Comparison of ENCODE assay signal across 19 cellular contexts in the genomic region with DNA sequence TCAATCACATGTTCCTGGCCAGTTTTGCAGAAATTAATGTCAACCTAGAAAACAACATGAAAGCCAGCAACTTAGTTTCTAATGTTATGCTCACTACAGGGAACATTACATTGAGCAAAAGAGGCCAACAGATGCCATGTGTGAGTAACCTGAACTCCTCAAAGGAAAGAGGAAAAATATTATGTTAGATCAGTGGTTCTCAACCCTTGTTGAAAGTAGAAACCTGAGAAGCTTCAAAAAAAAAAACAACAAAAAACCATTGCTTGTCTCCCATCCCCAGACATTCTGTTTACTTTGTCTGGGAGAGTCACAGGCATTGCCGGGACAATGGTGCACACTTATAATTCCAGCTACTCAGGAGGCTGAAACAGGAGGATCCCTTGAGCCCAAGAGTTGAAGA. TPM values are rescaled to one million over a fixed set of nuclear protein-coding genes. Genes with fewer than 3 reads are reported as not detected.
A peak's percentile ranks its signal among the peaks of the same experiment; 100 is the strongest.
DNase-seq lines count a peak whose midpoint lies in the region; ATAC-seq, FAIRE-seq and TF ChIP-seq lines count a peak whose summit lies in the region.
"Had no signal": no experiment of that assay in that cellular context is flagged by ENCODE, and none has a peak within 500 bp of the region (broad histone marks: within the 10 kb centered on the region; RNA-seq: fewer than 3 reads in every experiment).

No MANE protein-coding gene starts in this region.

- H2AFZ ChIP-seq in astrocyte (ENCODE audit: low read depth, low read length) (no peak overlapping the region), GM23248 (no peak overlapping the region)

- WGBS in GM23248 (ENCODE audit: low coverage in 1 of 2, low lambda C conversion rate in 2 of 2, missing lambda C conversion rate in 2 of 2), 2 experiments, result 47 to 56% methylated on average over 1 of the region's 1 CpG

- H3K4me1 ChIP-seq in astrocyte (ENCODE audit: insufficient read depth, low read length) (peaks cover 19% of the 10 kb centered on the region), GM23248 (ENCODE audit: insufficient read depth) (peaks cover 24% of the 10 kb centered on the region)

- H3K4me2 ChIP-seq in astrocyte (ENCODE audit: low read length) (peak overlapping the region; percentile 8), GM23248 (ENCODE audit: unreplicated experiment) (no peak overlapping the region)

- no peaks in the 10 kb centered on the region for H3K9me3 ChIP-seq in astrocyte (ENCODE audit: insufficient read depth, low read depth, low read length)
- no peaks in the 10 kb centered on the region for H3K9me3 ChIP-seq in GM23248 (ENCODE audit: low read depth)
- H3K9me3 ChIP-seq: upper lobe of left lung had no signal

- no peaks in the 10 kb centered on the region for H3K9me2 ChIP-seq in GM23248 (ENCODE audit: insufficient read depth)

- H3K27ac ChIP-seq in astrocyte (ENCODE audit: low read depth, low read length) (no peak overlapping the region), GM23248 (no peak overlapping the region)
- H3K27ac ChIP-seq: upper lobe of left lung had no signal

- H3K4me1 Mint-ChIP-seq in astrocyte (ENCODE audit: low read depth, unreplicated experiment) (peaks cover 28% of the 10 kb centered on the region), nephron progenitor cell (peaks cover 54% of the 10 kb centered on the region)
- H3K4me1 Mint-ChIP-seq in activated naive CD8-positive, alpha-beta T cell treated with anti-CD3 and anti-CD28 coated beads, Interleukin-2, amount 50 U/mL, for 24 hours, result peaks cover 17% of the 10 kb centered on the region

- TF ChIP-seq CTCF in astrocyte (IDR thresholded peaks at IDR 0.05; ENCODE audit: insufficient read depth, low read depth, low read length), result no peak
- no peak for TF ChIP-seq CTCF in nephron progenitor cell (IDR thresholded peaks at IDR 0.05)

- no peaks in the 10 kb centered on the region for H3K36me3 Mint-ChIP-seq in astrocyte (ENCODE audit: low read depth, unreplicated experiment)
- peaks cover 4% of the 10 kb centered on the region for H3K36me3 Mint-ChIP-seq in nephron progenitor cell (ENCODE audit: low read depth)
- H3K36me3 Mint-ChIP-seq in activated naive CD8-positive, alpha-beta T cell treated with anti-CD3 and anti-CD28 coated beads, Interleukin-2, amount 50 U/mL, for 24 hours (ENCODE audit: low read depth), result no peaks in the 10 kb centered on the region

- H4K20me1 ChIP-seq in astrocyte (ENCODE audit: insufficient read depth, low read length) (no peaks in the 10 kb centered on the region), GM23248 (ENCODE audit: insufficient read depth) (no peaks in the 10 kb centered on the region)

- peak; percentile 5 for DNase-seq in NCI-H1105 treated with DMSO at 0.1 percent for 48 hours (lab: John Stamatoyannopoulos, UW)
- no peak for DNase-seq in NCI-H1105 (lab: John Stamatoyannopoulos, UW)
- DNase-seq in NCI-H2107 treated with DMSO at 0.1 percent for 48 hours (lab: John Stamatoyannopoulos, UW; ENCODE audit: unreplicated experiment), result peak; percentile 86
- no peak for DNase-seq in astrocyte (ENCODE audit: low read depth)
- DNase-seq in nephron progenitor cell, result no peak
- no peak for DNase-seq in GM23248
- DNase-seq in activated naive CD8-positive, alpha-beta T cell treated with anti-CD3 and anti-CD28 coated beads, Interleukin-2, amount 50 U/mL, for 24 hours, result no peak
- DNase-seq: 8988T; activated CD4-positive, CD25-positive, alpha-beta regulatory T cell; C1 segment of cervical spinal cord; H9; NCI-H2227 treated with DMSO at 0.1 percent for 48 hours; SIG-M5; stimulated activated CD4-positive, alpha-beta T cell treated with anti-CD3 and anti-CD28 coated beads, Interleukin-15, amount 100 ng/mL, for 24 hours; upper lobe of left lung had no signal

- in situ Hi-C loops in GM23248 (cut with MboI), result loop anchor here (25.0 kb wide), 1 partner anchor 101 kb away; no protein-coding TSS in a partner anchor

- no peak overlapping the region for H3K4me3 Mint-ChIP-seq in astrocyte (ENCODE audit: unreplicated experiment)
- no peak overlapping the region for H3K4me3 Mint-ChIP-seq in nephron progenitor cell
- H3K4me3 Mint-ChIP-seq in activated naive CD8-positive, alpha-beta T cell treated with anti-CD3 and anti-CD28 coated beads, Interleukin-2, amount 50 U/mL, for 24 hours, result no peak overlapping the region
- H3K4me3 Mint-ChIP-seq: central memory CD8-positive, alpha-beta T cell; H9; stimulated activated naive CD8-positive, alpha-beta T cell treated with anti-CD3 and anti-CD28 coated beads, Interleukin-15, Interleukin-2, amounts not matched to agents 100 ng/mL and 50 ng/mL, for 24 hours had no signal

- no peak for FAIRE-seq in astrocyte (lab: Jason Lieb, UNC)

- H3K79me2 ChIP-seq in astrocyte (ENCODE audit: insufficient read depth, low read length), result no peaks in the 10 kb centered on the region
- H3K79me2 ChIP-seq in GM23248 (ENCODE audit: insufficient read depth), result no peaks in the 10 kb centered on the region

- H3K27ac Mint-ChIP-seq in astrocyte (ENCODE audit: unreplicated experiment), result no peak overlapping the region
- peak overlapping the region; percentile 89 for H3K27ac Mint-ChIP-seq in nephron progenitor cell
- H3K27ac Mint-ChIP-seq in activated naive CD8-positive, alpha-beta T cell treated with anti-CD3 and anti-CD28 coated beads, Interleukin-2, amount 50 U/mL, for 24 hours, result no peak overlapping the region
- H3K27ac Mint-ChIP-seq: activated T-helper 2 cell treated with anti-CD3 and anti-CD28 coated beads, Interferon-gamma antibody, Interleukin-2, Interleukin-4, amounts not matched to agents 10 μg/mL and 5 μg/mL and 100 μg/mL, durations not matched to agents 14 hours and 24 hours and 36 hours; H9; stimulated activated naive CD8-positive, alpha-beta T cell treated with anti-CD3 and anti-CD28 coated beads, Interleukin-15, Interleukin-2, amounts not matched to agents 100 ng/mL and 50 ng/mL, for 24 hours had no signal

- peaks cover 2% of the 10 kb centered on the region for H3K9me3 Mint-ChIP-seq in astrocyte (ENCODE audit: unreplicated experiment)
- no peaks in the 10 kb centered on the region for H3K9me3 Mint-ChIP-seq in nephron progenitor cell
- H3K9me3 Mint-ChIP-seq in activated naive CD8-positive, alpha-beta T cell treated with anti-CD3 and anti-CD28 coated beads, Interleukin-2, amount 50 U/mL, for 24 hours, result no peaks in the 10 kb centered on the region
- H3K9me3 Mint-ChIP-seq: activated T-helper 2 cell treated with anti-CD3 and anti-CD28 coated beads, Interferon-gamma antibody, Interleukin-2, Interleukin-4, amounts not matched to agents 10 μg/mL and 5 μg/mL and 100 μg/mL, durations not matched to agents 14 hours and 24 hours and 36 hours; central memory CD8-positive, alpha-beta T cell; H9; stimulated activated naive CD8-positive, alpha-beta T cell treated with anti-CD3 and anti-CD28 coated beads, Interleukin-15, Interleukin-2, amounts not matched to agents 100 ng/mL and 50 ng/mL, for 24 hours had no signal

- H3K27me3 Mint-ChIP-seq in astrocyte (ENCODE audit: low read depth, unreplicated experiment) (no peaks in the 10 kb centered on the region), nephron progenitor cell (ENCODE audit: low read depth, poor library complexity) (peaks cover 4% of the 10 kb centered on the region)
- no peaks in the 10 kb centered on the region for H3K27me3 Mint-ChIP-seq in activated naive CD8-positive, alpha-beta T cell treated with anti-CD3 and anti-CD28 coated beads, Interleukin-2, amount 50 U/mL, for 24 hours
- H3K27me3 Mint-ChIP-seq: central memory CD8-positive, alpha-beta T cell; stimulated activated naive CD8-positive, alpha-beta T cell treated with anti-CD3 and anti-CD28 coated beads, Interleukin-15, Interleukin-2, amounts not matched to agents 100 ng/mL and 50 ng/mL, for 24 hours had no signal

- H3K36me3 ChIP-seq in astrocyte (ENCODE audit: insufficient read depth, low read length) (no peaks in the 10 kb centered on the region), GM23248 (ENCODE audit: low read depth) (no peaks in the 10 kb centered on the region)
- H3K36me3 ChIP-seq: upper lobe of left lung had no signal

- H3F3A ChIP-seq in GM23248 (ENCODE audit: insufficient read depth), result peaks cover 24% of the 10 kb centered on the region

- ATAC-seq in activated naive CD8-positive, alpha-beta T cell treated with anti-CD3 and anti-CD28 coated beads, Interleukin-2, amount 50 U/mL, for 24 hours, result no peak
- no peak for ATAC-seq in HG02642 (IDR thresholded peaks at IDR 0.05; ENCODE audit: poor library complexity, unreplicated experiment)

- H3K9ac ChIP-seq in astrocyte (ENCODE audit: low read length) (no peak overlapping the region), GM23248 (no peak overlapping the region)

- H3K4me3 ChIP-seq in astrocyte (ENCODE audit: insufficient read depth, low read depth, low read length) (no peak overlapping the region), GM23248 (no peak overlapping the region)
- H3K4me3 ChIP-seq: upper lobe of left lung had no signal

- no peaks in the 10 kb centered on the region for H3K27me3 ChIP-seq in astrocyte (ENCODE audit: insufficient read depth, low read length)
- no peaks in the 10 kb centered on the region for H3K27me3 ChIP-seq in GM23248 (replicated peaks; ENCODE audit: insufficient read depth)
- H3K27me3 ChIP-seq: upper lobe of left lung had no signal

RNA-seq across cellular contexts. Expression of gene METTL4, which starts 57.7 kb away (rescaled TPM):
- total RNA-seq in astrocyte, result 9.0 and 10.5 TPM in 2 replicates
- total RNA-seq in GM23248 (2014; rRNA removed; shearing (Covaris generic)), result 5.6 and 16.9 TPM in 2 replicates
- polyA plus RNA-seq in GM23248 (2016; fragmentation: Nextera tagmentation; extraction: Ambion mirVana), result 8.9 and 9.9 TPM in 2 replicates

RNA-seq across cellular contexts. Expression of gene NDC80, which starts 57.7 kb away (rescaled TPM):
- 1.9 and 3.5 TPM in 2 replicates for total RNA-seq in astrocyte
- total RNA-seq in GM23248 (2014; rRNA removed; shearing (Covaris generic)), result 8.3 and 10.9 TPM in 2 replicates
- 16.0 and 16.3 TPM in 2 replicates for polyA plus RNA-seq in GM23248 (2016; fragmentation: Nextera tagmentation; extraction: Ambion mirVana)

Comparison
In these comparisons a context has a peak if more than half of its experiments do, and no peak if none do; other contexts are left out.
1. DNase-seq: peak in NCI-H1105 treated with DMSO at 0.1 percent for 48 hours (single experiment) and NCI-H2107 treated with DMSO at 0.1 percent for 48 hours (single experiment); none in NCI-H1105 (single experiment), astrocyte (single experiment), nephron progenitor cell (single experiment), GM23248 (single experiment) and activated naive CD8-positive, alpha-beta T cell treated with anti-CD3 and anti-CD28 coated beads, Interleukin-2, amount 50 U/mL, for 24 hours (single experiment).